ENCODE assay signal across 8 cellular contexts in the genomic region with DNA sequence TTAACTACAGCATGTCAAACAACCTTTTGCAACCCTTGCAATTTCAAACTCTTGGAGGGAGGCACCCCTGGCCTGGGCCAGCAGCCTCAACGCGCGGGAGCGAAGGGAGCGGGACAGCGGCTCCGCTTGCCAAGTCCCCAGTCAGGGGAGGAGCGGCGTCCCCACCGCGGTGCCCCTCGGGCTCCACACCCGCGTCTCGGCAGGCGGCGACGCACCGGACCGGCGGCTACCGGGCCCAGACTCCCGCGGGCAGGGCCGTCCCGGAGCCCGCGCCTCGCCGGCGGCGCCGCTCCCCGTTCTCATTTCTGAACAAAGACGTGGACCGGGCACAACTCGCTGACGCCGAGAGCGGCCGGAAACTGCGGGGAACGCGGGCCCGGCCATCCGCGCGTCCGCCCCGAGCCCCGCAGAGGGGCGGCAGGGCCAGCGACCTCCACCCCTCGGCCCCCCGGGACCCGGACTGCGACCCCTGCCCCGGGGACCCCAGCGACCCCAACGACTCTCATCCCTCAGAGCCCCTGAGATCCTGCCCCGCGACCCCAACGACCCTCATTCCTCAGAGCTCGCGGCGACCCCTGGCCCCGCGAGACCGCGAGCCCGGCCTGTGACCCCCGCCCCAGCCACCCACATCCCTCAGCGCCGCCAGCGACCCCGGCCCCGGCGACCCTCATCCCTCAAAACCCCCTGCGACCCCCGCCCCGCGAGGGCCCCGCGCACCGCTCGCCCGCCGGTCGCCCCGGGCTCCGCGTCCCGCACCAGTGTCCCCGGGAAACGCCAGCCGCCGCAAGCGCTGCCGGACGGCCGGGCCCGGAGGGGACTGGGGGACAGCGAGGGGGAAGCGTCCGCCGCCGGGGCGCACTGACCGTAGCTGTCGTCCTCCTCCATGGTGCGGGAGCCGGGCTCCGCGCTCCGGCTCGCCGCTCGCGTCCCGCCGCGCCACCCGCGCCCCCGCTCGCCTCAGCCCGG. TPM values are rescaled to one million over a fixed set of nuclear protein-coding genes. Genes with fewer than 3 reads are reported as not detected.
A peak's percentile ranks its signal among the peaks of the same experiment; 100 is the strongest.
DNase-seq lines count a peak whose midpoint lies in the region; ATAC-seq and TF ChIP-seq lines count a peak whose summit lies in the region.

CYTH1 (minus strand) TSS at position 935 of the 966 bp plus-strand sequence; CDS start at position 885, 50 bp downstream.

- peak within 1 kb of the TSS; percentile 98 for H3K27ac Mint-ChIP-seq in mesothelial cell of epicardium

- peak within 1 kb of the TSS; percentile 84 for H3K4me3 Mint-ChIP-seq in mesothelial cell of epicardium

- TF ChIP-seq CTCF in AG04450 (IDR thresholded peaks at IDR 0.05; ENCODE audit: low read depth, low read length) (no peak), mesothelial cell of epicardium (IDR thresholded peaks at IDR 0.05; ENCODE audit: unreplicated experiment) (no peak)

- POLR2A ChIA-PET in AG04450 (lab: Yijun Ruan, JAX), result interaction anchor here (0.5 kb wide), 1 partner anchor 16 kb away, joined by 5 read pairs; no protein-coding TSS in a partner anchor

- no peaks in the 10 kb centered on the region for H3K4me1 ChIP-seq in endocrine pancreas (ENCODE audit: control insufficient read depth, insufficient read depth, low read length)

- in situ Hi-C loops in GM18951 (cut with MboI; ENCODE audit: low sequenced_read_pairs, unreplicated experiment), result no loop called here

- DNase-seq in AG04450 (ENCODE audit: low read depth, low spot score), result no peak
- DNase-seq in mesothelial cell of epicardium (ENCODE audit: low spot score in 2 of 2, unreplicated experiment in 2 of 2), result peak in 1 of 2 experiments; percentile 70
- DNase-seq in substantia nigra (lab: John Stamatoyannopoulos, UW), result peak in 35 of 49 donors; percentile 23 to 73 (median 46)
- DNase-seq in inferior parietal cortex (ENCODE audit: extremely low spot score), result no peak

- no peaks in the 10 kb centered on the region for H3K36me3 ChIP-seq in endocrine pancreas (ENCODE audit: control insufficient read depth, insufficient read depth, low read length)

- H3K27me3 ChIP-seq in AG04450 (ENCODE audit: control insufficient read depth, insufficient read depth, low read length), result no peaks in the 10 kb centered on the region
- H3K27me3 ChIP-seq in endocrine pancreas (ENCODE audit: control insufficient read depth, insufficient read depth, low read length), result no peaks in the 10 kb centered on the region

- no peaks in the 10 kb centered on the region for H3K9me3 Mint-ChIP-seq in mesothelial cell of epicardium

- peak within 1 kb of the TSS; percentile 79 for H3K9ac ChIP-seq in endocrine pancreas (ENCODE audit: control insufficient read depth, insufficient read depth, low read length)

- H3K9me3 ChIP-seq in AG04450 (ENCODE audit: control insufficient read depth, insufficient read depth, low read length) (no peaks in the 10 kb centered on the region), endocrine pancreas (ENCODE audit: control insufficient read depth, low read length) (no peaks in the 10 kb centered on the region)

- no peaks in the 10 kb centered on the region for H3K36me3 Mint-ChIP-seq in mesothelial cell of epicardium

- peak within 1 kb of the TSS; percentile 52 for H3K27ac ChIP-seq in AG04450 (ENCODE audit: low read depth, low read length)
- peak within 1 kb of the TSS; percentile 85 for H3K27ac ChIP-seq in substantia nigra (ENCODE audit: low read depth, low read length, poor library complexity, severe bottlenecking)

- ATAC-seq in HG03521 (IDR thresholded peaks at IDR 0.05; ENCODE audit: unreplicated experiment), result peak; percentile 14
- ATAC-seq in activated CD4-positive, CD25-positive, alpha-beta regulatory T cell treated with anti-CD3 and anti-CD28 coated beads, Interleukin-2, amount 50 U/mL, for 24 hours, result peak; percentile 4 to 12

- CTCF ChIA-PET in AG04450 (lab: Charles Lee), result no interaction called here

- H3K27me3 Mint-ChIP-seq in mesothelial cell of epicardium (ENCODE audit: low read depth), result no peaks in the 10 kb centered on the region

- H3K4me3 ChIP-seq in AG04450 (ENCODE audit: low read depth, low read length) (peak within 1 kb of the TSS; percentile 86), endocrine pancreas (ENCODE audit: control insufficient read depth, insufficient read depth, low read length) (peak within 1 kb of the TSS; percentile 53)

- H3K4me1 Mint-ChIP-seq in mesothelial cell of epicardium, result peaks cover 24% of the 10 kb centered on the region

- peak; percentile 60 for TF ChIP-seq POLR2A in GM18951 (IDR thresholded peaks at IDR 0.05; ENCODE audit: extremely low read depth, insufficient read depth, insufficient read length)

RNA-seq across cellular contexts. Expression of gene CYTH1, which starts in this region (rescaled TPM):
- 12.5 and 13.7 TPM in 2 replicates for polyA plus RNA-seq in AG04450 (2011; rRNA removed)
- 10.3 and 11.2 TPM in 2 replicates for polyA minus RNA-seq in AG04450 (2011; rRNA and poly(A)+ RNA removed)
- 40.3 to 44.3 TPM (median 42.8 TPM) in 3 replicates for total RNA-seq in mesothelial cell of epicardium

Comparison
In these comparisons a context has a peak if more than half of its experiments do, and no peak if none do; other contexts are left out.
1. DNase-seq: peak in substantia nigra (35 of 49); none in AG04450 (single experiment) and inferior parietal cortex (single experiment).